17 cellular contexts compared by ENCODE assay signal in the genomic region with DNA sequence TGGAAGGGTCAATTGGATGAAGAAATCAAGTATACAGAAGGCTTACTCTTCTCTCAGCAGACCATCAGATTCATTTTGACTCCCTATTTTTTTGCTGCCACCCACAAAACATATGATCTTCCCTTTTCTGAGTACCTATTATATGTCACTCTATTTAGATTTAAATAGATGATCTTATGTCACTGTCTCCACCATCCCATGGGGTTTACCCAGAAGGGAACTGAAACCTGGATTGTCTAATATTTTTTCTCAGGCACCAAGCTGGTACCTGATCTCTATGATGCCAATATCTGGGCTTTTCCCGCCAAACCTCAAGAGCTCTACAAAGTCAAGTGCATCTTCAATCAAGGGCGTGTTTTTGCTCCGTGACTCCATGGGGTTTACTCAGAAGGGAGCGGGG.
"Had no signal": no experiment of that assay in that cellular context is flagged by ENCODE, and none has a peak within 500 bp of the region (broad histone marks: within the 10 kb centered on the region; RNA-seq: fewer than 3 reads in every experiment).

No MANE protein-coding gene starts in this region.

- H3K36me3 ChIP-seq: neutrophil, right atrium auricular region, sigmoid colon had no signal

- DNase-seq: effector CD4-positive, alpha-beta T cell; endodermal cell; erythroblast; foreskin melanocyte; head of caudate nucleus; mucosa of descending colon; naive thymus-derived CD8-positive, alpha-beta T cell; posterior cingulate gyrus; sigmoid colon; stimulated activated CD4-positive, alpha-beta T cell treated with anti-CD3 and anti-CD28 coated beads, Interleukin-2, amount 100 ng/mL, for 24 hours; stimulated activated CD4-positive, alpha-beta T cell treated with anti-CD3 and anti-CD28 coated beads, Interleukin-4, amount 100 ng/mL, for 4 hours; stimulated activated naive CD4-positive, alpha-beta T cell treated with Interleukin-2 at 50 U/mL for 16 hours had no signal

- H3K4me1 ChIP-seq: right atrium auricular region, sigmoid colon had no signal

- H3K9me3 ChIP-seq: mucosa of descending colon, neutrophil, sigmoid colon had no signal

- H3K4me3 ChIP-seq: coronary artery, hepatocyte, mucosa of descending colon, right atrium auricular region, sigmoid colon, skin epidermis had no signal

- ATAC-seq: mucosa of descending colon; naive thymus-derived CD8-positive, alpha-beta T cell had no signal

- H3K27ac ChIP-seq: hepatocyte, neutrophil, right atrium auricular region, sigmoid colon, skin epidermis had no signal

- H3K27me3 ChIP-seq: hepatocyte, neutrophil, right atrium auricular region, sigmoid colon had no signal
